In the genomic region with DNA sequence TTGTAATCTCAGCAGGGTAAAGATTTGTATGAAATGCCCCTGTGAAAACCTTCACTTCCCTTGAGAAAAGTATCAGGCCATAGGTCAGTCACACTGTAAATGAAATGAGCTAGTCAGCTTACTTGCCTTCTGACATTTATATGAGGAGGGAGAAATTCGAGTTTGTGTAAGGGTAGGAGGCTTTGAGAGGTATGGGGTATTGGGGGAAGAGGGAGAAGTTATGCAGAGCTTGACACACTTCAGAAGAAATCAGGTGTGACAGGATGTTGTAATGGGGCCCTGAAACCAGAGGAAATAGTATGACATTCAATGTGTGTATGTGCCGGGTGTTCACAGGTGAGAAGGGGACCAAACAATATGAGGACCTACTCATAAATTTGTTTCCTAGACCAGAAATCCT, we compare ENCODE assay signal across 12 cellular contexts.
A peak's percentile ranks its signal among the peaks of the same experiment; 100 is the strongest.
DNase-seq lines count a peak whose midpoint lies in the region; ATAC-seq and TF ChIP-seq lines count a peak whose summit lies in the region.
"Had no signal": no experiment of that assay in that cellular context is flagged by ENCODE, and none has a peak within 500 bp of the region (broad histone marks: within the 10 kb centered on the region; RNA-seq: fewer than 3 reads in every experiment).

No MANE protein-coding gene starts in this region.

- H4K20me1 ChIP-seq in osteoblast (ENCODE audit: insufficient read depth, low read length) = no peaks in the 10 kb centered on the region

- H3K9me3 ChIP-seq in CD4-positive, alpha-beta memory T cell (ENCODE audit: control insufficient read depth in 1 of 2, low read length in 2 of 2) = no peaks in the 10 kb centered on the region
- H3K9me3 ChIP-seq in tibial artery = no peaks in the 10 kb centered on the region
- no peaks in the 10 kb centered on the region for H3K9me3 ChIP-seq in osteoblast (ENCODE audit: low read depth, low read length)
- H3K9me3 ChIP-seq: upper lobe of right lung had no signal

- H3K4me1 ChIP-seq in CD4-positive, alpha-beta memory T cell (ENCODE audit: insufficient read depth, low read length) = peaks cover 88% of the 10 kb centered on the region
- H3K4me1 ChIP-seq in tibial artery = no peaks in the 10 kb centered on the region
- H3K4me1 ChIP-seq in osteoblast (ENCODE audit: insufficient read depth, low read length) = peaks cover 18% of the 10 kb centered on the region

- H3K4me1 Mint-ChIP-seq in CD4-positive, alpha-beta memory T cell = peaks cover 59 to 97% (median 87%) of the 10 kb centered on the region in 4 donors

- H3K4me3 ChIP-seq in CD4-positive, alpha-beta memory T cell (ENCODE audit: low read length in 2 of 2) = no peak overlapping the region
- H3K4me3 ChIP-seq in tibial artery (no peak overlapping the region), osteoblast (ENCODE audit: insufficient read depth, low read length) (no peak overlapping the region)
- H3K4me3 ChIP-seq: upper lobe of right lung had no signal

- peak overlapping the region in 6 of 8 donors; percentile 13 to 79 (median 72) for H3K4me3 Mint-ChIP-seq in CD4-positive, alpha-beta memory T cell

- peak overlapping the region; percentile 76 to 94 (median 89) for H3K27ac Mint-ChIP-seq in CD4-positive, alpha-beta memory T cell
- H3K27ac Mint-ChIP-seq in activated naive CD4-positive, alpha-beta T cell treated with anti-CD3 and anti-CD28 coated beads, Interleukin-2, amount 50 U/mL, for 72 hours = peak overlapping the region; percentile 5 to 94

- ATAC-seq in GM19035 (IDR thresholded peaks at IDR 0.05; ENCODE audit: unreplicated experiment) = peak; percentile 59
- ATAC-seq in HG03108 (IDR thresholded peaks at IDR 0.05; ENCODE audit: unreplicated experiment) = peak; percentile 64
- ATAC-seq in activated naive CD4-positive, alpha-beta T cell treated with anti-CD3 and anti-CD28 coated beads, Interleukin-2, amount 50 U/mL, for 72 hours = peak; percentile 39 to 48
- no peak for ATAC-seq in HG03469 (IDR thresholded peaks at IDR 0.05; ENCODE audit: unreplicated experiment)
- ATAC-seq: upper lobe of right lung had no signal

- no peaks in the 10 kb centered on the region for H3K79me2 ChIP-seq in osteoblast (ENCODE audit: insufficient read depth, low read length)

- H3K9me3 Mint-ChIP-seq in CD4-positive, alpha-beta memory T cell = no peaks in the 10 kb centered on the region
- H3K9me3 Mint-ChIP-seq in activated naive CD4-positive, alpha-beta T cell treated with anti-CD3 and anti-CD28 coated beads, Interleukin-2, amount 50 U/mL, for 72 hours = peaks cover 16% of the 10 kb centered on the region in 2 donors

- peak; percentile 53 to 64 (median 59) for DNase-seq in CD4-positive, alpha-beta memory T cell
- no peak for DNase-seq in activated naive CD4-positive, alpha-beta T cell treated with anti-CD3 and anti-CD28 coated beads, Interleukin-2, amount 50 U/mL, for 72 hours (ENCODE audit: low spot score in 2 of 2)
- DNase-seq in tibial artery (no peak), osteoblast (ENCODE audit: insufficient read length, low spot score, missing footprints) (no peak), NCI-H82 (lab: John Stamatoyannopoulos, UW) (no peak)
- DNase-seq: activated effector memory CD4-positive, alpha-beta T cell treated with Interleukin-2 at 50 U/mL for 16 hours; NCI-H446 treated with DMSO at 0.1 percent for 48 hours; stimulated activated CD4-positive, alpha-beta T cell treated with anti-CD3 and anti-CD28 coated beads, Interleukin-4, amount 100 ng/mL, for 1 hour; upper lobe of right lung had no signal

- intact Hi-C loops in CD4-positive, alpha-beta memory T cell (cut with micrococcal nuclease) = no loop called here
- intact Hi-C loops in tibial artery (cut with DNase I; ENCODE audit: low total_unique reads) = loop anchor here (10.0 kb wide), 1 partner anchor 115 kb away; the partner anchor contains the start of gene FYN

- POLR2A ChIA-PET in CD4-positive, alpha-beta memory T cell (lab: Charles Lee; ENCODE audit: partially characterized antibody) = interaction anchor here (0.7 to 6.2 kb wide), 17 partner anchors 9 to 280 kb away, joined by 3 to 62 read pairs (median 4); partner anchors contain the start of gene FYN

- CTCF ChIA-PET in CD4-positive, alpha-beta memory T cell (lab: Charles Lee; ENCODE audit: partially characterized antibody) = interaction anchor here (0.8 to 2.2 kb wide), 7 partner anchors 9 to 280 kb away, joined by 3 to 20 read pairs (median 4); no protein-coding TSS in a partner anchor

- H3K27ac ChIP-seq in CD4-positive, alpha-beta memory T cell (ENCODE audit: low read depth, low read length) = peak overlapping the region; percentile 51
- no peak overlapping the region for H3K27ac ChIP-seq in tibial artery
- H3K27ac ChIP-seq in osteoblast (ENCODE audit: low read depth, low read length) = no peak overlapping the region
- H3K27ac ChIP-seq: upper lobe of right lung had no signal

- no peaks in the 10 kb centered on the region for H3K36me3 Mint-ChIP-seq in CD4-positive, alpha-beta memory T cell
- H3K36me3 Mint-ChIP-seq in activated naive CD4-positive, alpha-beta T cell treated with anti-CD3 and anti-CD28 coated beads, Interleukin-2, amount 50 U/mL, for 72 hours = peaks cover 24 to 35% of the 10 kb centered on the region in 2 donors

- no peaks in the 10 kb centered on the region for H3K27me3 ChIP-seq in CD4-positive, alpha-beta memory T cell (ENCODE audit: insufficient read depth, low read length)
- peaks cover 0 to 2% of the 10 kb centered on the region in 2 donors for H3K27me3 ChIP-seq in tibial artery
- no peaks in the 10 kb centered on the region for H3K27me3 ChIP-seq in osteoblast (ENCODE audit: insufficient read depth, low read length)
- H3K27me3 ChIP-seq: upper lobe of right lung had no signal

- no peaks in the 10 kb centered on the region for H3K36me3 ChIP-seq in CD4-positive, alpha-beta memory T cell (ENCODE audit: insufficient read depth, low read length)
- H3K36me3 ChIP-seq in tibial artery = no peaks in the 10 kb centered on the region
- H3K36me3 ChIP-seq in osteoblast (ENCODE audit: insufficient read depth, low read length) = no peaks in the 10 kb centered on the region
- H3K36me3 ChIP-seq: upper lobe of right lung had no signal

- H3K4me2 ChIP-seq in osteoblast (ENCODE audit: insufficient read depth, low read length) = no peak overlapping the region

- no peaks in the 10 kb centered on the region for H3K27me3 Mint-ChIP-seq in CD4-positive, alpha-beta memory T cell

- no peak for TF ChIP-seq CTCF in tibial artery (IDR thresholded peaks at IDR 0.05)
- TF ChIP-seq CTCF in osteoblast (IDR thresholded peaks at IDR 0.05; ENCODE audit: extremely low read depth, low read depth, low read length) = no peak

- no peak overlapping the region for H2AFZ ChIP-seq in osteoblast (ENCODE audit: low read length)

Comparison
In these comparisons a context has a peak if more than half of its experiments do, and no peak if none do; other contexts are left out.
1. DNase-seq: peak in CD4-positive, alpha-beta memory T cell (5 of 5); none in activated naive CD4-positive, alpha-beta T cell treated with anti-CD3 and anti-CD28 coated beads, Interleukin-2, amount 50 U/mL, for 72 hours (0 of 2), tibial artery (0 of 2), osteoblast (single experiment) and NCI-H82 (single experiment).